Comparison of ENCODE assay signal across 8 cellular contexts in genomic region chr1:10960954-10961833, GRCh38. TPM values are rescaled to one million over a fixed set of nuclear protein-coding genes. Genes with fewer than 3 reads are reported as not detected.
A peak's percentile ranks its signal among the peaks of the same experiment; 100 is the strongest.
DNase-seq lines count a peak whose midpoint lies in the region; ATAC-seq and TF ChIP-seq lines count a peak whose summit lies in the region.

No MANE protein-coding gene starts in this region.

- WGBS in right lobe of liver (ENCODE audit: insufficient coverage, low coverage, low lambda C conversion rate, missing lambda C conversion rate): 15% methylated on average over 20 of the region's 30 CpGs

- TF ChIP-seq POLR2A in right lobe of liver (IDR thresholded peaks at IDR 0.05): no peak

- ATAC-seq in right lobe of liver: peak; percentile 75 to 85 (median 81)
- no peak for ATAC-seq in GM19452 (IDR thresholded peaks at IDR 0.05; ENCODE audit: unreplicated experiment)

- intact Hi-C loops in right lobe of liver (cut with DNase I): no loop called here

- no peak overlapping the region for H3K27ac ChIP-seq in coronary artery
- no peak overlapping the region for H3K27ac ChIP-seq in right lobe of liver

- no peaks in the 10 kb centered on the region for H3K27me3 ChIP-seq in right lobe of liver

- DNase-seq in CMK (ENCODE audit: low read depth) (peak; percentile 54), HEK293T (ENCODE audit: extremely low spot score) (peak; percentile 90), NCI-H226 (peak; percentile 39), coronary artery (ENCODE audit: low spot score) (peak; percentile 79), right lobe of liver (peak; percentile 79 to 83 (median 83))
- peak; percentile 73 to 80 for DNase-seq in activated CD4-positive, alpha-beta T cell treated with anti-CD3 and anti-CD28 coated beads for 4 hours
- peak; percentile 58 to 79 (median 64) for DNase-seq in stimulated activated CD4-positive, alpha-beta T cell treated with anti-CD3 and anti-CD28 coated beads, TNF-alpha, amount 100 ng/mL, for 4 hours (ENCODE audit: low read depth in 3 of 3)

- H3K4me3 ChIP-seq in coronary artery (no peak overlapping the region), right lobe of liver (no peak overlapping the region)

- peak; percentile 76 for TF ChIP-seq CTCF in coronary artery (IDR thresholded peaks at IDR 0.05)
- TF ChIP-seq CTCF in right lobe of liver (IDR thresholded peaks at IDR 0.05): peak; percentile 61 to 76 (median 68)

- POLR2A ChIA-PET in HEK293T (lab: Yijun Ruan, JAX): no interaction called here

- H3K4me1 ChIP-seq in right lobe of liver: peaks cover 0 to 12% (median 0%) of the 10 kb centered on the region in 4 donors

- CTCF ChIA-PET in HEK293T (lab: Yijun Ruan, JAX): interaction anchor here (0.5 to 1.1 kb wide), 2 partner anchors 17 to 34 kb away, joined by 3 to 6 read pairs; no protein-coding TSS in a partner anchor

- no peaks in the 10 kb centered on the region for H3K36me3 ChIP-seq in right lobe of liver

- no peaks in the 10 kb centered on the region for H3K9me3 ChIP-seq in right lobe of liver

TF ChIP-seq in HEK293T, 16 proteins besides CTCF, POLR2A, EP300 and RAD21:
- peak; percentile 17; the same call in 1 of the 2 replicates for TF ChIP-seq ARNT (IDR thresholded peaks at IDR 0.05)
- no peak for TF ChIP-seq BHLHE40 (IDR thresholded peaks at IDR 0.05; ENCODE audit: borderline replicate concordance)

RNA-seq across cellular contexts. Expression of gene TARDBP, which starts 51.3 kb away (rescaled TPM):
- 10 to 100 TPM; 57.2 to 84.4 (median 73.8) TPM for total RNA-seq in right lobe of liver

Comparison
In these comparisons a context has a peak if more than half of its experiments do, and no peak if none do; other contexts are left out.
1. DNase-seq: peak in every context shown above with its lines; median percentile 90 in HEK293T; 83 in right lobe of liver; 79 in coronary artery; 76 in activated CD4-positive, alpha-beta T cell treated with anti-CD3 and anti-CD28 coated beads for 4 hours; 64 in stimulated activated CD4-positive, alpha-beta T cell treated with anti-CD3 and anti-CD28 coated beads, TNF-alpha, amount 100 ng/mL, for 4 hours; 54 in CMK; 39 in NCI-H226.